ENCODE assay signal across 19 cellular contexts in the genomic region with DNA sequence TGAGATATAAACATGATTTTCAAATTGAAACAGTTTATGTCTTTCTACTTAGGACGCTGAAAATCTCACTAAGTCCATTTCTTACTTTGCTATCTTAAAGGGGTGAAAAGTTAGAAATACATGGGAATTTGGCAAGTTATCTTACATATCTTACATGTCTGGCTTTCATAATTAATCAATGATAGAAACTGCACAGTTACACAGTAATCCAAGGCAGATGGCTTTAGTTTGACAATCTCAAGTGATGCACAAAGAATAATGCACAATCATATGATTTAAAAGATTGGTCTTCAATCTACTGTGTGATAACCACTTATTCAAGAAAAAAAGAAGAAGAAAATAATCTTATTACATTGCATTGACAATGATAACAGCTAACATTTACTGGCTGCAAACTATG. TPM values are rescaled to one million over a fixed set of nuclear protein-coding genes. Genes with fewer than 3 reads are reported as not detected.
"Had no signal": no experiment of that assay in that cellular context is flagged by ENCODE, and none has a peak within 500 bp of the region (broad histone marks: within the 10 kb centered on the region; RNA-seq: fewer than 3 reads in every experiment).

No MANE protein-coding gene starts in this region.

- H3K27ac Mint-ChIP-seq: activated CD4-positive, alpha-beta T cell treated with anti-CD3 and anti-CD28 coated beads, Interleukin-2, amount 10 ng/mL, durations not matched to agents 7 days and 5 days; activated CD8-positive, alpha-beta T cell treated with anti-CD3 and anti-CD28 coated beads for 36 hours; activated naive CD8-positive, alpha-beta T cell; activated T-helper 17 cell treated with anti-CD3 and anti-CD28 coated beads, Interleukin-2, amount 50 U/mL, for 72 hours; endodermal cell; memory B cell had no signal

- H3K9me3 Mint-ChIP-seq: activated CD4-positive, alpha-beta T cell treated with anti-CD3 and anti-CD28 coated beads, Interleukin-2, amount 10 ng/mL, durations not matched to agents 7 days and 5 days; activated CD8-positive, alpha-beta T cell treated with anti-CD3 and anti-CD28 coated beads for 36 hours; activated T-helper 17 cell treated with anti-CD3 and anti-CD28 coated beads, Interleukin-2, amount 50 U/mL, for 72 hours; endodermal cell; memory B cell had no signal

- H3K27me3 ChIP-seq: spleen, thyroid gland, upper lobe of right lung had no signal

- H3K4me1 ChIP-seq: spleen, thyroid gland had no signal

- H3K36me3 Mint-ChIP-seq: activated naive CD8-positive, alpha-beta T cell; memory B cell had no signal

- ATAC-seq: activated CD8-positive, alpha-beta T cell treated with anti-CD3 and anti-CD28 coated beads for 36 hours; activated T-helper 17 cell treated with anti-CD3 and anti-CD28 coated beads, Interleukin-2, amount 50 U/mL, for 72 hours; mucosa of descending colon; upper lobe of right lung had no signal

- DNase-seq: activated CD4-positive, alpha-beta T cell treated with anti-CD3 and anti-CD28 coated beads, Interleukin-2, amount 10 ng/mL, durations not matched to agents 7 days and 5 days; activated CD4-positive, CD25-positive, alpha-beta regulatory T cell treated with anti-CD3 and anti-CD28 coated beads, Interleukin-2, amount 50 U/mL, for 72 hours; activated CD8-positive, alpha-beta T cell treated with anti-CD3 and anti-CD28 coated beads for 36 hours; activated naive CD4-positive, alpha-beta T cell; cortex of kidney; endodermal cell; glutamatergic neuron; mucosa of descending colon; nucleus accumbens; spleen; stimulated activated CD4-positive, alpha-beta T cell treated with anti-CD3 and anti-CD28 coated beads, Interleukin-4, amount 100 ng/mL, for 1 hour; stimulated activated naive CD4-positive, alpha-beta T cell treated with Interleukin-2 at 50 U/mL for 16 hours; T-helper 1 cell; thyroid gland; upper lobe of right lung; WERI-Rb-1 had no signal

- H3K27me3 Mint-ChIP-seq: activated CD4-positive, alpha-beta T cell treated with anti-CD3 and anti-CD28 coated beads, Interleukin-2, amount 10 ng/mL, durations not matched to agents 7 days and 5 days; activated CD8-positive, alpha-beta T cell treated with anti-CD3 and anti-CD28 coated beads for 36 hours; activated naive CD8-positive, alpha-beta T cell; activated T-helper 17 cell treated with anti-CD3 and anti-CD28 coated beads, Interleukin-2, amount 50 U/mL, for 72 hours had no signal

- H3K36me3 ChIP-seq: spleen, thyroid gland, upper lobe of right lung had no signal

- H3K4me1 Mint-ChIP-seq: activated CD4-positive, alpha-beta T cell treated with anti-CD3 and anti-CD28 coated beads, Interleukin-2, amount 10 ng/mL, durations not matched to agents 7 days and 5 days; activated T-helper 17 cell treated with anti-CD3 and anti-CD28 coated beads, Interleukin-2, amount 50 U/mL, for 72 hours; memory B cell had no signal

- H3K9me3 ChIP-seq: mucosa of descending colon, spleen, thyroid gland, upper lobe of right lung had no signal

- H3K27ac ChIP-seq: spleen, thyroid gland, upper lobe of right lung, WERI-Rb-1 had no signal

- H3K4me3 ChIP-seq: mucosa of descending colon, spleen, thyroid gland, upper lobe of right lung had no signal

- H3K4me3 Mint-ChIP-seq: activated CD4-positive, alpha-beta T cell treated with anti-CD3 and anti-CD28 coated beads, Interleukin-2, amount 10 ng/mL, durations not matched to agents 7 days and 5 days; activated CD8-positive, alpha-beta T cell treated with anti-CD3 and anti-CD28 coated beads for 36 hours; activated naive CD8-positive, alpha-beta T cell; activated T-helper 17 cell treated with anti-CD3 and anti-CD28 coated beads, Interleukin-2, amount 50 U/mL, for 72 hours; endodermal cell; memory B cell had no signal

RNA-seq across cellular contexts. Expression of a gene that starts 14.2 kb away (rescaled TPM):
- total RNA-seq: activated CD4-positive, alpha-beta T cell treated with anti-CD3 and anti-CD28 coated beads, Interleukin-2, amount 10 ng/mL, durations not matched to agents 7 days and 5 days; activated CD8-positive, alpha-beta T cell treated with anti-CD3 and anti-CD28 coated beads for 36 hours; activated T-helper 17 cell treated with anti-CD3 and anti-CD28 coated beads, Interleukin-2, amount 50 U/mL, for 72 hours had no signal
